15 cellular contexts compared by ENCODE assay signal in the genomic region with DNA sequence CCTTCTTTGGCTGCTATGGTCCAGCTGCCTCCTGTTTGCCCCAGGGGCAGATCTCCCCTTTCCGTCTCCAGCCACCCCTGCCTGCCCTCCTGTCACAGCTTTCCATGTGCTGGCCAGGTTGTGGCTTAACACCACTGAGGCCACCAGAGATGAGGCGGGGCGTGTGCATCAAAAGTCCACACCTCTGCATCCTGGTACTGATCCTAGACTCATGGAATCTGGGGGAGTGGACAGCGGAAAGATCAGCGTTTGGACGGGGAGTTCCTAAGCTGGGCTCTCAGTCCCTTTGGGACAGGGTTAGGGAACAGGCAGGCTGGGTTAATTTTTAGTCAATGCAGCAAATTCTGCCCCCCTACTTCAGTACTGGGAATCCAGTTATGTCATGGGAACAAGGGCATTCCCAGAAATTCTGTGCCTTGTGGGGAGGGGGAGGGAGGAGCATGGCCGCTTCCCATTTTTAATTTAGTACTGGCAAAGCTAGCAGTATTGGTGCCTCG. TPM values are rescaled to one million over a fixed set of nuclear protein-coding genes. Genes with fewer than 3 reads are reported as not detected.
DNase-seq lines count a peak whose midpoint lies in the region; ATAC-seq, FAIRE-seq and TF ChIP-seq lines count a peak whose summit lies in the region.
"Had no signal": no experiment of that assay in that cellular context is flagged by ENCODE, and none has a peak within 500 bp of the region (broad histone marks: within the 10 kb centered on the region; RNA-seq: fewer than 3 reads in every experiment).

No MANE protein-coding gene starts in this region.

- H3K27me3 ChIP-seq in small intestine (ENCODE audit: control insufficient read depth in 2 of 2, insufficient read depth in 2 of 2, low read length in 2 of 2), result no peaks in the 10 kb centered on the region
- H3K27me3 ChIP-seq: SJCRH30 had no signal

- H3K36me3 ChIP-seq in small intestine (ENCODE audit: control insufficient read depth in 2 of 2, insufficient read depth in 2 of 2, low read length in 2 of 2), result no peaks in the 10 kb centered on the region
- H3K36me3 ChIP-seq: SJCRH30 had no signal

- H3K4me1 ChIP-seq in small intestine (ENCODE audit: control insufficient read depth in 2 of 2, insufficient read depth in 1 of 2, low read depth in 1 of 2, low read length in 1 of 2), result peaks cover 12 to 14% of the 10 kb centered on the region in 2 donors

- ATAC-seq in HG03378 (IDR thresholded peaks at IDR 0.05; ENCODE audit: unreplicated experiment) (no peak), HG03139 (IDR thresholded peaks at IDR 0.05; ENCODE audit: unreplicated experiment) (no peak)

- no peak for TF ChIP-seq POLR2A in lower leg skin (IDR thresholded peaks at IDR 0.05)

- DNase-seq in HFF-Myc (ENCODE audit: extremely low read depth, low read depth), result no peak
- no peak for DNase-seq in chondrocyte (ENCODE audit: low spot score)
- DNase-seq in left kidney (ENCODE audit: low read depth, low spot score), result peak; percentile 41
- no peak for DNase-seq in small intestine
- DNase-seq in NCI-H526 treated with DMSO at 0.1 percent for 48 hours (lab: John Stamatoyannopoulos, UW), result no peak
- no peak for DNase-seq in lower leg skin (ENCODE audit: low spot score in 2 of 2)
- DNase-seq: activated naive CD4-positive, alpha-beta T cell; Caco-2; kidney glomerular epithelial cell; NCI-H524 treated with DMSO at 0.1 percent for 48 hours; SJCRH30 had no signal

- WGBS in small intestine, 3 donors, result 59 to 87% (median 78%) methylated on average over 8 of the region's 8 CpGs
- 54 to 56% methylated on average over 8 of the region's 8 CpGs for WGBS in lower leg skin, 2 donors

- peaks cover 78% of the 10 kb centered on the region for H3K4me1 Mint-ChIP-seq in chondrocyte (ENCODE audit: low read depth)

- H3K27ac ChIP-seq in small intestine (ENCODE audit: low read depth in 1 of 2, low read length in 1 of 2), result peak overlapping the region; percentile 81 to 82
- H3K27ac ChIP-seq: SJCRH30 had no signal

- intact Hi-C loops in lower leg skin (cut with DNase I; ENCODE audit: low total_unique reads), result loop anchor here (10.0 kb wide), 1 partner anchor 88 kb away; no protein-coding TSS in a partner anchor

- H3K4me3 ChIP-seq in HFF-Myc (replicated peaks; ENCODE audit: low read depth, low read length) (peak overlapping the region; percentile 86), small intestine (ENCODE audit: low read depth in 1 of 2, low read length in 2 of 2) (no peak overlapping the region), lower leg skin (ENCODE audit: low read depth, poor library complexity, severe bottlenecking) (no peak overlapping the region)
- H3K4me3 ChIP-seq: SJCRH30 had no signal

- peaks cover 7% of the 10 kb centered on the region for H3K36me3 Mint-ChIP-seq in chondrocyte (ENCODE audit: low read depth)

- H3K27me3 Mint-ChIP-seq in chondrocyte (ENCODE audit: low read depth), result no peaks in the 10 kb centered on the region

- peak overlapping the region; percentile 62 for H3K4me3 Mint-ChIP-seq in chondrocyte (ENCODE audit: unreplicated experiment)

- TF ChIP-seq CTCF in HFF-Myc (IDR thresholded peaks at IDR 0.05; ENCODE audit: low read depth, low read length, missing control alignments) (no peak), chondrocyte (IDR thresholded peaks at IDR 0.05) (no peak), lower leg skin (IDR thresholded peaks at IDR 0.05) (no peak)

- no peaks in the 10 kb centered on the region for H3K9me3 ChIP-seq in small intestine (ENCODE audit: control insufficient read depth, low read depth)
- H3K9me3 ChIP-seq: Caco-2, SJCRH30 had no signal

- no peaks in the 10 kb centered on the region for H3K9me3 Mint-ChIP-seq in chondrocyte (ENCODE audit: low read depth)

- H3K27ac Mint-ChIP-seq in chondrocyte (ENCODE audit: unreplicated experiment), result peak overlapping the region; percentile 68

- no peak for FAIRE-seq in small intestine (lab: Jason Lieb, UNC)
- FAIRE-seq: endometrium had no signal

RNA-seq across cellular contexts. Expression of a gene that starts 3.9 kb away (rescaled TPM):
- 351 to 496 TPM (median 486 TPM) in 3 replicates for total RNA-seq in chondrocyte
- polyA plus RNA-seq in small intestine, result 100 to 1,000 TPM in 1 of 3 donors, 10 to 100 TPM in 2; 19.2 to 282 (median 36.7) TPM
- total RNA-seq in lower leg skin, result 10 to 100 TPM; 35.1 to 90.4 (median 39.6) TPM

RNA-seq across cellular contexts. Expression of a gene that starts 29.5 kb away (rescaled TPM):
- total RNA-seq in chondrocyte (24.6 to 28.2 TPM (median 27.8 TPM) in 3 replicates), lower leg skin (10 to 100 TPM in 1 of 4 donors, 1 to 10 TPM in 3; 5.7 to 11.9 (median 8.2) TPM)
- polyA plus RNA-seq in small intestine, result 10 to 100 TPM in 1 of 3 donors, 1 to 10 TPM in 2; 1.1 to 37.5 (median 3.1) TPM

RNA-seq across cellular contexts. Expression of a gene that starts 54.2 kb away (rescaled TPM):
- total RNA-seq in chondrocyte (0.39 TPM in 1 of 3 replicates, not detected in the others), lower leg skin (1,000 to 10,000 TPM in 1 of 4 donors, 100 to 1,000 TPM in 3; 413 to 1,865 (median 485) TPM)
- polyA plus RNA-seq in small intestine, result 1 to 10 TPM in 1 of 3 donors, not detected in 2; 3.0 TPM
- total RNA-seq: Caco-2, M059J, SJCRH30 had no signal

Comparison
In these comparisons a context has a peak if more than half of its experiments do, and no peak if none do; other contexts are left out.
1. RNA of a gene that starts 54.2 kb away (total RNA-seq): 413 to 1,865 TPM in lower leg skin; 0.39 TPM in chondrocyte; every median in the first group is over 100 times any median in the second.